ENCODE assay signal across 1 cellular context in genomic region chr9:79432485-79432884, GRCh38.
TF ChIP-seq lines count a peak whose summit lies in the region.

No MANE protein-coding gene starts in this region.

TF ChIP-seq in SK-N-SH, 30 proteins besides CTCF, POLR2A, EP300 and RAD21 (continued from another document):
- TF ChIP-seq ZBTB33 (IDR thresholded peaks at IDR 0.05; ENCODE audit: borderline replicate concordance, low read depth) = no peak
